In the genomic region with DNA sequence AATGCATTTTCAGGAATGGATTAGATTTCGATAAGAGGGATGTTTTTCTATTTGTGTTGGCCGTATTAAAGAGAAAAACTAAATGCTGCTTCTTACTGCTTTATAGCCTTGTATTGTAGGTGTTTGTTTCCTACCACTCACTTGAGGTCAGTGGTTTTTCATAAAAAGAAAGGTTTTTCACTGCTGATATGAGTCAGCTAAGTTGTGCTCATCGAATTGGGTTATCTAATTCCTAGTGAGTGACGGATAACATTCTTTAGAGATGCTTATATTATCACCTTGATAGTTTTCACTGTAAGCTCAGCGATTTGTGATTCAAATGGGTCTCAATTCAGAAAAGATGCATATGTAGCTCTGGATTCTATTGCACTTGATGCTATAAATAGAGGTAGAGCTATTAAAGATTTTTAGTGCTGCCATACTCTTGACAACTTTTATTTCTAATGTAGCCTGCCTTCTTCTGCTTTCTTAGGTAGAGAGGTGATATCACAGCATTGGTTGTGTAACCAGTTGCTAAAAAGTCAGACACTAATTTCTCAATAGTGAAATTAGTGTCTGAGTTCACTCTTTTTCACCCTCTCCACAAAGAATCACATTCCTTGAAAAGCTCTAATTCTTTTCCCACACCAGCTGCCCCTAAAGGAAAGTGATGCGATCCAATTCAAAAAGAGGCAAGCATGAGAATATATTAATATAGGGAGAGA, we compare ENCODE assay signal across 14 cellular contexts.
DNase-seq lines count a peak whose midpoint lies in the region; ATAC-seq, FAIRE-seq and TF ChIP-seq lines count a peak whose summit lies in the region.
"Had no signal": no experiment of that assay in that cellular context is flagged by ENCODE, and none has a peak within 500 bp of the region (broad histone marks: within the 10 kb centered on the region; RNA-seq: fewer than 3 reads in every experiment).

No MANE protein-coding gene starts in this region.

- H3K36me3 Mint-ChIP-seq in activated T-cell treated with anti-CD3 and anti-CD28 coated beads, Interleukin-2, amount 50 U/mL, for 24 hours (ENCODE audit: low read depth), result no peaks in the 10 kb centered on the region
- H3K36me3 Mint-ChIP-seq: activated naive CD8-positive, alpha-beta T cell treated with anti-CD3 and anti-CD28 coated beads for 36 hours; CD4-positive, alpha-beta memory T cell had no signal

- H3K27ac Mint-ChIP-seq in activated T-cell treated with anti-CD3 and anti-CD28 coated beads, Interleukin-2, amount 50 U/mL, for 24 hours, result no peak overlapping the region
- H3K27ac Mint-ChIP-seq: activated naive CD8-positive, alpha-beta T cell treated with anti-CD3 and anti-CD28 coated beads for 36 hours; CD4-positive, alpha-beta memory T cell had no signal

- ATAC-seq in GM21360 (IDR thresholded peaks at IDR 0.05; ENCODE audit: unreplicated experiment), result peak; percentile 67
- ATAC-seq in HG03565 (IDR thresholded peaks at IDR 0.05; ENCODE audit: unreplicated experiment), result peak; percentile 83

- TF ChIP-seq POLR2A in GM12892 (IDR thresholded peaks at IDR 0.05; ENCODE audit: low read depth, low read length), result no peak

- H3K4me1 Mint-ChIP-seq in activated T-cell treated with anti-CD3 and anti-CD28 coated beads, Interleukin-2, amount 50 U/mL, for 24 hours (ENCODE audit: low read depth), result no peaks in the 10 kb centered on the region
- H3K4me1 Mint-ChIP-seq: activated naive CD8-positive, alpha-beta T cell treated with anti-CD3 and anti-CD28 coated beads for 36 hours; CD4-positive, alpha-beta memory T cell had no signal

- no peak overlapping the region for H3K4me3 Mint-ChIP-seq in activated T-cell treated with anti-CD3 and anti-CD28 coated beads, Interleukin-2, amount 50 U/mL, for 24 hours
- H3K4me3 Mint-ChIP-seq: activated naive CD8-positive, alpha-beta T cell treated with anti-CD3 and anti-CD28 coated beads for 36 hours; CD4-positive, alpha-beta memory T cell had no signal

- no peaks in the 10 kb centered on the region for H3K27me3 Mint-ChIP-seq in activated T-cell treated with anti-CD3 and anti-CD28 coated beads, Interleukin-2, amount 50 U/mL, for 24 hours
- H3K27me3 Mint-ChIP-seq: activated naive CD8-positive, alpha-beta T cell treated with anti-CD3 and anti-CD28 coated beads for 36 hours had no signal

- DNase-seq in SKM-1 treated with dmso at 0.1 percent for 144 hours (lab: John Stamatoyannopoulos, UW; ENCODE audit: unreplicated experiment) (peak; percentile 71), putamen (ENCODE audit: low spot score) (peak; percentile 53), GM12892 (ENCODE audit: insufficient read length) (no peak), SW 1271 (lab: John Stamatoyannopoulos, UW) (no peak), NCI-H446 treated with DMSO at 0.1 percent for 48 hours (lab: John Stamatoyannopoulos, UW) (no peak)
- no peak for DNase-seq in activated T-cell treated with anti-CD3 and anti-CD28 coated beads, Interleukin-2, amount 50 U/mL, for 24 hours
- DNase-seq: activated CD8-positive, alpha-beta memory T cell treated with anti-CD3 and anti-CD28 coated beads, Interleukin-2, amount 50 U/mL, for 4 hours; activated naive CD8-positive, alpha-beta T cell treated with anti-CD3 and anti-CD28 coated beads for 36 hours; CD4-positive, alpha-beta memory T cell; NCI-H187; NCI-H82; WERI-Rb-1 had no signal

- no peaks in the 10 kb centered on the region for H3K9me3 Mint-ChIP-seq in activated T-cell treated with anti-CD3 and anti-CD28 coated beads, Interleukin-2, amount 50 U/mL, for 24 hours
- H3K9me3 Mint-ChIP-seq: activated naive CD8-positive, alpha-beta T cell treated with anti-CD3 and anti-CD28 coated beads for 36 hours had no signal

- FAIRE-seq in GM12892 (lab: Jason Lieb, UNC), result no peak

Comparison
In these comparisons a context has a peak if more than half of its experiments do, and no peak if none do; other contexts are left out.
1. DNase-seq: peak in SKM-1 treated with dmso at 0.1 percent for 144 hours (single experiment) and putamen (single experiment); none in activated T-cell treated with anti-CD3 and anti-CD28 coated beads, Interleukin-2, amount 50 U/mL, for 24 hours (single experiment), GM12892 (single experiment), SW 1271 (0 of 2) and NCI-H446 treated with DMSO at 0.1 percent for 48 hours (single experiment).